Comparison of ENCODE assay signal across 8 cellular contexts in the genomic region with DNA sequence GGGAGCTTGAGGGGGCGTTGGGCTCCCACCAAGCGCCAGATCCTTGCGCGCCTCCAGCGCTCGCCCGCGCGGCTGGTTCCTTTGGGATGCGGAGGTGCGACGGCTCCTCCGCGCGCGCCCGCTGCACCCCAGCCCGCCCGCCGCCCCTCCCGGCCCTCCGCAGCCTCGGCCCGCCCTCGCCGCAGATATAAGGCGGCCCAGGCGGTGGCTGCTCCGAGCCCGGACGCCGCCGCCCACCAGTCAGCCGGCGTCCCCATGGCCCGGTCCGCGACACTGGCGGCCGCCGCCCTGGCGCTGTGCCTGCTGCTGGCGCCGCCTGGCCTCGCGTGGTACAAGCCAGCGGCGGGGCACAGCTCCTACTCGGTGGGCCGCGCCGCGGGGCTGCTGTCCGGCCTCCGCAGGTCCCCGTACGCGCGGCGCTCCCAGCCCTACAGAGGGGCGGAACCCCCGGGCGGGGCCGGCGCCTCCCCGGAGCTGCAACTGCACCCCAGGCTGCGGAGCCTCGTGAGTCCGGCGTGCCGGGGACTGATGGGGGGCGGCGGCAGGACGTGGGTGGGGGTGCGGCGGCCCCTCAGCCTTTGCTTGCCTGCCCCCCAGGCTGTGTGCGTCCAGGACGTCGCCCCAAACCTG. TPM values are rescaled to one million over a fixed set of nuclear protein-coding genes. Genes with fewer than 3 reads are reported as not detected.
DNase-seq lines count a peak whose midpoint lies in the region; ATAC-seq lines count a peak whose summit lies in the region.

A gene (plus strand): TSS at position 216 of the 630 bp plus-strand sequence. CDS start 40 bp downstream, at position 256.

- no peaks in the 10 kb centered on the region for H3K9me3 Mint-ChIP-seq in activated naive CD8-positive, alpha-beta T cell (ENCODE audit: low read depth)
- no peaks in the 10 kb centered on the region for H3K9me3 Mint-ChIP-seq in stimulated activated naive B cell treated with anti-CD40 and anti-IgM and Interleukin-4, amounts not matched to agents 10 μg/mL and 1 μg/mL and 100 μg/mL, for 72 hours

- H3K27me3 Mint-ChIP-seq in activated naive CD8-positive, alpha-beta T cell: peaks cover 5% of the 10 kb centered on the region
- peaks cover 8 to 16% of the 10 kb centered on the region in 2 donors for H3K27me3 Mint-ChIP-seq in stimulated activated naive B cell treated with anti-CD40 and anti-IgM and Interleukin-4, amounts not matched to agents 10 μg/mL and 1 μg/mL and 100 μg/mL, for 72 hours

- H3K4me3 ChIP-seq in iPS-18a (ENCODE audit: low read length) (peak within 1 kb of the TSS; percentile 30), MG63 (no peak within 1 kb of the TSS)

- H3K27ac Mint-ChIP-seq in activated naive CD8-positive, alpha-beta T cell: no peak within 1 kb of the TSS
- no peak within 1 kb of the TSS for H3K27ac Mint-ChIP-seq in stimulated activated naive B cell treated with anti-CD40 and anti-IgM and Interleukin-4, amounts not matched to agents 10 μg/mL and 1 μg/mL and 100 μg/mL, for 72 hours

- peak within 1 kb of the TSS; percentile 44 for H3K4me3 Mint-ChIP-seq in activated naive CD8-positive, alpha-beta T cell
- H3K4me3 Mint-ChIP-seq in stimulated activated naive B cell treated with anti-CD40 and anti-IgM and Interleukin-4, amounts not matched to agents 10 μg/mL and 1 μg/mL and 100 μg/mL, for 72 hours: peak within 1 kb of the TSS; percentile 8 to 22

- no peaks in the 10 kb centered on the region for H3K4me1 ChIP-seq in iPS-18a (ENCODE audit: control insufficient read depth, low read depth, low read length)

- H3K9ac ChIP-seq in iPS-18a (ENCODE audit: low read length): no peak within 1 kb of the TSS

- H3K36me3 ChIP-seq in iPS-18a (ENCODE audit: control insufficient read depth, low read depth, low read length): peaks cover 20% of the 10 kb centered on the region
- H3K36me3 ChIP-seq in MG63: peaks cover 30% of the 10 kb centered on the region

- peak; percentile 63 to 66 for ATAC-seq in stimulated activated naive B cell treated with anti-CD40 and anti-IgM and Interleukin-4, amounts not matched to agents 10 μg/mL and 1 μg/mL and 100 μg/mL, for 72 hours (replicated peaks)
- ATAC-seq in GM18519 (IDR thresholded peaks at IDR 0.05; ENCODE audit: low FRiP score, unreplicated experiment) (no peak), GM21529 (IDR thresholded peaks at IDR 0.05; ENCODE audit: unreplicated experiment) (no peak)

- peaks cover 8% of the 10 kb centered on the region for H3K36me3 Mint-ChIP-seq in activated naive CD8-positive, alpha-beta T cell
- H3K36me3 Mint-ChIP-seq in stimulated activated naive B cell treated with anti-CD40 and anti-IgM and Interleukin-4, amounts not matched to agents 10 μg/mL and 1 μg/mL and 100 μg/mL, for 72 hours: peaks cover 32 to 45% of the 10 kb centered on the region in 2 donors

- H3K27me3 ChIP-seq in iPS-18a (ENCODE audit: control insufficient read depth, insufficient read depth, low read length): peaks cover 25% of the 10 kb centered on the region
- H3K27me3 ChIP-seq in MG63: no peaks in the 10 kb centered on the region

- DNase-seq in NCI-H1105 treated with DMSO at 0.1 percent for 48 hours (lab: John Stamatoyannopoulos, UW) (peak; percentile 38), NCI-H1105 (lab: John Stamatoyannopoulos, UW) (no peak), MG63 (no peak)
- no peak for DNase-seq in stimulated activated naive B cell treated with anti-CD40 and anti-IgM and Interleukin-4, amounts not matched to agents 10 μg/mL and 1 μg/mL and 100 μg/mL, for 72 hours

- peaks cover 7% of the 10 kb centered on the region for H3K4me1 Mint-ChIP-seq in activated naive CD8-positive, alpha-beta T cell (ENCODE audit: low read depth)
- H3K4me1 Mint-ChIP-seq in stimulated activated naive B cell treated with anti-CD40 and anti-IgM and Interleukin-4, amounts not matched to agents 10 μg/mL and 1 μg/mL and 100 μg/mL, for 72 hours: peaks cover 0 to 6% of the 10 kb centered on the region in 2 donors

- H3K27ac ChIP-seq in iPS-18a (ENCODE audit: low read length): no peak within 1 kb of the TSS

- no peaks in the 10 kb centered on the region for H3K9me3 ChIP-seq in iPS-18a (ENCODE audit: control insufficient read depth, low read depth, low read length)
- H3K9me3 ChIP-seq in MG63: no peaks in the 10 kb centered on the region

RNA-seq across cellular contexts. Expression of the gene that starts here (rescaled TPM):
- total RNA-seq in MG63 (2014; rRNA removed; shearing (Covaris generic); ENCODE audit: low replicate concordance): 1.3 and 2.5 TPM in 2 replicates

Comparison
In these comparisons a context has a peak if more than half of its experiments do, and no peak if none do; other contexts are left out.
1. ATAC-seq: peak in stimulated activated naive B cell treated with anti-CD40 and anti-IgM and Interleukin-4, amounts not matched to agents 10 μg/mL and 1 μg/mL and 100 μg/mL, for 72 hours (2 of 2); none in GM18519 (single experiment) and GM21529 (single experiment).